8 cellular contexts compared by ENCODE assay signal in genomic region chr17:44197980-44198720, GRCh38. TPM values are rescaled to one million over a fixed set of nuclear protein-coding genes. Genes with fewer than 3 reads are reported as not detected.
A peak's percentile ranks its signal among the peaks of the same experiment; 100 is the strongest.
DNase-seq lines count a peak whose midpoint lies in the region; ATAC-seq and TF ChIP-seq lines count a peak whose summit lies in the region.

No MANE protein-coding gene starts in this region.

- peak overlapping the region; percentile 72 for H3K4me3 ChIP-seq in CD4-positive, CD25-positive, alpha-beta regulatory T cell (ENCODE audit: low read depth, low read length)
- H3K4me3 ChIP-seq in HFF-Myc (replicated peaks; ENCODE audit: low read depth, low read length) (peak overlapping the region; percentile 76), mucosa of stomach (ENCODE audit: low read length) (peak overlapping the region; percentile 83)

- H3K4me3 Mint-ChIP-seq in CD4-positive, CD25-positive, alpha-beta regulatory T cell: peak overlapping the region; percentile 90 to 92 (median 90)

- peak overlapping the region; percentile 84 to 94 (median 91) for H3K27ac Mint-ChIP-seq in CD4-positive, CD25-positive, alpha-beta regulatory T cell

- H3K9me3 ChIP-seq in CD4-positive, CD25-positive, alpha-beta regulatory T cell (ENCODE audit: control insufficient read depth in 2 of 2, low read length in 2 of 2): no peaks in the 10 kb centered on the region
- no peaks in the 10 kb centered on the region for H3K9me3 ChIP-seq in mucosa of stomach (ENCODE audit: control insufficient read depth, low read length)

- peaks cover 18% of the 10 kb centered on the region for H3K36me3 Mint-ChIP-seq in CD4-positive, CD25-positive, alpha-beta regulatory T cell

- TF ChIP-seq CTCF in HFF-Myc (IDR thresholded peaks at IDR 0.05; ENCODE audit: low read depth, low read length, missing control alignments): peak; percentile 16

- H3K4me1 ChIP-seq in CD4-positive, CD25-positive, alpha-beta regulatory T cell (ENCODE audit: control insufficient read depth, insufficient read depth, low read length, poor library complexity, severe bottlenecking): peaks cover 25% of the 10 kb centered on the region
- peaks cover 14% of the 10 kb centered on the region for H3K4me1 ChIP-seq in mucosa of stomach (ENCODE audit: control insufficient read depth, insufficient read depth, low read length)

- H3K9me3 Mint-ChIP-seq in CD4-positive, CD25-positive, alpha-beta regulatory T cell: no peaks in the 10 kb centered on the region

- H3K27me3 Mint-ChIP-seq in CD4-positive, CD25-positive, alpha-beta regulatory T cell: no peaks in the 10 kb centered on the region

- ATAC-seq in CD4-positive, CD25-positive, alpha-beta regulatory T cell (ENCODE audit: low read depth in 2 of 2): no peak
- no peak for ATAC-seq in HG03135 (IDR thresholded peaks at IDR 0.05; ENCODE audit: unreplicated experiment)

- peak; percentile 24 to 90 (median 56) for DNase-seq in CD4-positive, CD25-positive, alpha-beta regulatory T cell
- no peak for DNase-seq in HFF-Myc (ENCODE audit: extremely low read depth, low read depth)
- peak in 3 of 5 experiments; percentile 29 to 91 (median 41) for DNase-seq in T-helper 2 cell
- DNase-seq in dermis blood vessel endothelial cell: peak; percentile 56
- no peak for DNase-seq in NCI-H1417 treated with DMSO at 0.1 percent for 48 hours (lab: John Stamatoyannopoulos, UW)
- no peak for DNase-seq in NCI-H446 treated with DMSO at 0.1 percent for 48 hours (lab: John Stamatoyannopoulos, UW)

- no peaks in the 10 kb centered on the region for H3K27me3 ChIP-seq in CD4-positive, CD25-positive, alpha-beta regulatory T cell (ENCODE audit: control insufficient read depth, insufficient read depth, low read length)
- no peaks in the 10 kb centered on the region for H3K27me3 ChIP-seq in mucosa of stomach (ENCODE audit: control insufficient read depth, insufficient read depth, low read length)

- peak overlapping the region; percentile 89 for H3K27ac ChIP-seq in CD4-positive, CD25-positive, alpha-beta regulatory T cell (ENCODE audit: insufficient read depth, low read length, poor library complexity, severe bottlenecking)

- H3K4me1 Mint-ChIP-seq in CD4-positive, CD25-positive, alpha-beta regulatory T cell: peaks cover 13 to 40% (median 24%) of the 10 kb centered on the region in 4 donors

- H3K9ac ChIP-seq in mucosa of stomach (ENCODE audit: low read length): peak overlapping the region; percentile 96

- H3K36me3 ChIP-seq in CD4-positive, CD25-positive, alpha-beta regulatory T cell (ENCODE audit: control insufficient read depth, insufficient read depth, low read length): peaks cover 33% of the 10 kb centered on the region
- no peaks in the 10 kb centered on the region for H3K36me3 ChIP-seq in mucosa of stomach (ENCODE audit: control insufficient read depth, insufficient read depth, low read length)

RNA-seq across cellular contexts. Expression of gene ATXN7L3, which starts 1.5 kb away (rescaled TPM):
- 103 TPM for total RNA-seq in CD4-positive, CD25-positive, alpha-beta regulatory T cell
- polyA plus RNA-seq in CD4-positive, CD25-positive, alpha-beta regulatory T cell: 10 to 100 TPM; 10.3 to 16.1 (median 12.6) TPM
- total RNA-seq in dermis blood vessel endothelial cell: 51.1 and 67.7 TPM in 2 replicates

RNA-seq across cellular contexts. Expression of gene TMUB2, which starts 11.4 kb away (rescaled TPM):
- total RNA-seq in CD4-positive, CD25-positive, alpha-beta regulatory T cell: 67.7 TPM
- polyA plus RNA-seq in CD4-positive, CD25-positive, alpha-beta regulatory T cell: 10 to 100 TPM; 31.7 to 43.7 (median 34.5) TPM
- total RNA-seq in dermis blood vessel endothelial cell: 37.0 and 40.2 TPM in 2 replicates

RNA-seq across cellular contexts. Expression of gene UBTF, which starts 21.3 kb away (rescaled TPM):
- 104 TPM for total RNA-seq in CD4-positive, CD25-positive, alpha-beta regulatory T cell
- polyA plus RNA-seq in CD4-positive, CD25-positive, alpha-beta regulatory T cell: 10 to 100 TPM; 22.3 to 28.5 (median 26.5) TPM
- total RNA-seq in dermis blood vessel endothelial cell: 59.2 and 68.4 TPM in 2 replicates

RNA-seq across cellular contexts. Expression of gene ASB16, which starts 27.6 kb away (rescaled TPM):
- total RNA-seq in CD4-positive, CD25-positive, alpha-beta regulatory T cell: not detected
- polyA plus RNA-seq in CD4-positive, CD25-positive, alpha-beta regulatory T cell: under 1 TPM in 2 of 4 donors, not detected in 2; 0.09 to 0.16 TPM
- total RNA-seq in dermis blood vessel endothelial cell: 0.17 TPM in 1 of 2 replicates, not detected in the other

RNA-seq across cellular contexts. Expression of gene HROB, which starts 56.4 kb away (rescaled TPM):
- 9.2 TPM for total RNA-seq in CD4-positive, CD25-positive, alpha-beta regulatory T cell
- polyA plus RNA-seq in CD4-positive, CD25-positive, alpha-beta regulatory T cell: under 1 TPM; 0.16 to 0.67 (median 0.38) TPM
- total RNA-seq in dermis blood vessel endothelial cell: 1.2 and 2.9 TPM in 2 replicates

Comparison
In these comparisons a context has a peak if more than half of its experiments do, and no peak if none do; other contexts are left out.
1. DNase-seq: peak in CD4-positive, CD25-positive, alpha-beta regulatory T cell (3 of 3), T-helper 2 cell (3 of 5) and dermis blood vessel endothelial cell (single experiment); none in HFF-Myc (single experiment), NCI-H1417 treated with DMSO at 0.1 percent for 48 hours (single experiment) and NCI-H446 treated with DMSO at 0.1 percent for 48 hours (single experiment).
2. Peak in every context shown above with its lines, with median percentiles within 50 percentile points of each other: H3K4me3 ChIP-seq.